1 cellular context compared by ENCODE assay signal in the genomic region with DNA sequence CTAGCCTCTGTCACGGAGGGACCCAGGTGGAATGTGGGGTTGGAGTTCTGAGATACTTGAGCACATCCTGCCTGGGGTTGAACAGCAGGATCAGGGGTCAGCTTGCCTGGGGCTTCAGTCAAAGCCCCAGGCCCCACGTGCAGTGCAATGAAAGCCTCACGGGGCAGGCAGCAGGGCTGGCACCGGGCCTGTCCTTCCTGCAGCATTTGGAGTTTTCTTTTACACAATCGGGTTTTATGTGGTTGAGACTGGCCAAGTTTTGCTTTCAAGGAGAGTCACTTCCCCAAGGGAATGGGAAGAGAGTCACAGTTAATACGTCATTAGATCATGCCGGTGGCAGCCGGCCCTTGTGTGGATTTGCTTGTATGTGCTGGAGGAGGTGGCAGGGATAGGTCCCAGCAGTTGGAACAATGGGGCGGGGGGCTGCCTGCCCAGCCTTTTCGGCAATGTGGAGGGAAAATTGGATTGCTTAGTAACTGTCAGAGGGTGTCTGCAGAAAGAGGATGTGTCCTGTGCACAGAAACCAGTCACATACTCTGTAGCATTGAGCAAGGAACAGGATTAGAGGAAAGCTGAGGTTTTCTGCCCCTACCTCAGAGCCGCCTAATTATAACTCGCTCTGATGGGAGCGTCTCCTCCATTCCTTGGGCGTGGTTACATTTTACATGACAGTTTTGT.
A peak's percentile ranks its signal among the peaks of the same experiment; 100 is the strongest.
TF ChIP-seq lines count a peak whose summit lies in the region.

No MANE protein-coding gene starts in this region.

TF ChIP-seq in HepG2, 621 proteins besides CTCF, POLR2A, EP300 and RAD21 (continued from another document):
- TF ChIP-seq, protein P1, sequence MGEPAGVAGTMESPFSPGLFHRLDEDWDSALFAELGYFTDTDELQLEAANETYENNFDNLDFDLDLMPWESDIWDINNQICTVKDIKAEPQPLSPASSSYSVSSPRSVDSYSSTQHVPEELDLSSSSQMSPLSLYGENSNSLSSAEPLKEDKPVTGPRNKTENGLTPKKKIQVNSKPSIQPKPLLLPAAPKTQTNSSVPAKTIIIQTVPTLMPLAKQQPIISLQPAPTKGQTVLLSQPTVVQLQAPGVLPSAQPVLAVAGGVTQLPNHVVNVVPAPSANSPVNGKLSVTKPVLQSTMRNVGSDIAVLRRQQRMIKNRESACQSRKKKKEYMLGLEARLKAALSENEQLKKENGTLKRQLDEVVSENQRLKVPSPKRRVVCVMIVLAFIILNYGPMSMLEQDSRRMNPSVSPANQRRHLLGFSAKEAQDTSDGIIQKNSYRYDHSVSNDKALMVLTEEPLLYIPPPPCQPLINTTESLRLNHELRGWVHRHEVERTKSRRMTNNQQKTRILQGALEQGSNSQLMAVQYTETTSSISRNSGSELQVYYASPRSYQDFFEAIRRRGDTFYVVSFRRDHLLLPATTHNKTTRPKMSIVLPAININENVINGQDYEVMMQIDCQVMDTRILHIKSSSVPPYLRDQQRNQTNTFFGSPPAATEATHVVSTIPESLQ (CRISPR knock-in tag; conservative IDR thresholded peaks at IDR 0.05) = no peak
- TF ChIP-seq MAF1 (CRISPR knock-in tag; IDR thresholded peaks at IDR 0.05; ENCODE audit: borderline replicate concordance) (no peak), ZNF446 (CRISPR knock-in tag; IDR thresholded peaks at IDR 0.05) (0 out of 2 replicates have a peak, but pooled peaks have one; percentile 19), ZBTB8A (CRISPR knock-in tag; IDR thresholded peaks at IDR 0.05; ENCODE audit: borderline replicate concordance, low read depth) (no peak), ZNF34 (CRISPR knock-in tag; IDR thresholded peaks at IDR 0.05; ENCODE audit: borderline replicate concordance) (no peak), GABPB1 (CRISPR knock-in tag; IDR thresholded peaks at IDR 0.05) (0 out of 2 replicates have a peak, but pooled peaks have one; percentile 12)
